In the genomic region with DNA sequence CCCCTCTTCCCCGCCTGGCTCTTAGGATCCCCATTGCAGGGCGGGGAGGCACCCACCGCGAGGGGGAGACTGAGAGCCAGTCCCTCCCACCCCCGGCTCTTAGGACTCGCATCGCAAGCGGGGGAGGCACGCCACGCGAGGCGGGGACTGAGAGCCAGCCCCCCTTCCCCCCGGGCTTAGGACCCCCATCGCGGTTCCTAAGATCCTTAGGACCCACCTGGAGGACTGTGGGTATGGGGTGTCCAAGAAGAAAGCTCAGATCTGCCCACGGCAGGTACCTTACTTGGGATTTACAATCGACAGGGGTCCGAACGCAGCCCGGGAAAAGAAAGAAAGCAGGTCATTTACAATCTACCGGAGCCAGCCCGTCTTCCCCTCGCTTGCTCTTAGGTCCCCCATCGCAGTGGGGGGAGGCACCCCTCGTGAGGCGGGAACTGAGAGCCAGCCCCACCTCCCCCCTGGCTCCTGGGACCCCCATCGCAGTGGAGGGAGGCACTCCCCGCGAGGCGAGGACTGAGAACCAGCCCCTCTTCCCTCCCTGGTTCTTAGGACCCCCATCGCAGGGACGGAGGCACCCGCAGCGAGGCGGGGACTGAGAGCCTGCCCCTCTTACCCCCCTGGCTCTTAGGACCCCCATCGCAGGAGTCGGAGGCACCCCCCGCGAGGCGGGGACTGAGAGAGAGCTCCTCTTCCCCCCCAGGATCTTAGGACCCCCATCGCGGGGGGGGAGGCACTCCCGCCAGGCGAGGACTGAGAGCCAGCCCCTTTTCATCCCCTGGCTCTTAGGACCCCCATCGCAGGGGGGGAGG, we compare ENCODE assay signal across 8 cellular contexts. TPM values are rescaled to one million over a fixed set of nuclear protein-coding genes. Genes with fewer than 3 reads are reported as not detected.
DNase-seq lines count a peak whose midpoint lies in the region; ATAC-seq and TF ChIP-seq lines count a peak whose summit lies in the region.

No MANE protein-coding gene starts in this region.

- peak; percentile 42 for TF ChIP-seq CTCF in glutamatergic neuron (IDR thresholded peaks at IDR 0.05; ENCODE audit: partially characterized antibody, unreplicated experiment)
- TF ChIP-seq CTCF in prostate gland (IDR thresholded peaks at IDR 0.05), result peak; percentile 30 to 57 (median 45)
- no peak for TF ChIP-seq CTCF in vagina (IDR thresholded peaks at IDR 0.05)

- H3K9me3 ChIP-seq in NT2/D1 (ENCODE audit: insufficient read depth, low read length), result no peaks in the 10 kb centered on the region
- H3K9me3 ChIP-seq in prostate gland, result no peaks in the 10 kb centered on the region
- H3K9me3 ChIP-seq in vagina, result no peaks in the 10 kb centered on the region

- no peaks in the 10 kb centered on the region for H3K4me1 Mint-ChIP-seq in activated T-helper 2 cell treated with anti-CD3 and anti-CD28 coated beads, Interferon-gamma antibody, Interleukin-2, Interleukin-4, amounts not matched to agents 10 μg/mL and 5 μg/mL and 100 μg/mL, durations not matched to agents 14 hours and 24 hours and 36 hours (ENCODE audit: low read depth)
- H3K4me1 Mint-ChIP-seq in glutamatergic neuron (ENCODE audit: low read depth, unreplicated experiment), result no peaks in the 10 kb centered on the region

- H3K27me3 ChIP-seq in NT2/D1 (ENCODE audit: insufficient read depth, insufficient read length) (peaks cover 27% of the 10 kb centered on the region), prostate gland (replicated peaks; ENCODE audit: insufficient read depth) (no peaks in the 10 kb centered on the region), vagina (no peaks in the 10 kb centered on the region)

- TF ChIP-seq POLR2A in prostate gland (IDR thresholded peaks at IDR 0.05) (no peak), vagina (IDR thresholded peaks at IDR 0.05) (no peak)

- peak; percentile 57 for ATAC-seq in HG03039 (IDR thresholded peaks at IDR 0.05; ENCODE audit: unreplicated experiment)

- H3K27ac ChIP-seq in prostate gland (no peak overlapping the region), vagina (no peak overlapping the region)

- peaks cover 25% of the 10 kb centered on the region for H3K27me3 Mint-ChIP-seq in activated T-helper 2 cell treated with anti-CD3 and anti-CD28 coated beads, Interferon-gamma antibody, Interleukin-2, Interleukin-4, amounts not matched to agents 10 μg/mL and 5 μg/mL and 100 μg/mL, durations not matched to agents 14 hours and 24 hours and 36 hours (ENCODE audit: low read depth)
- H3K27me3 Mint-ChIP-seq in glutamatergic neuron (ENCODE audit: unreplicated experiment), result peaks cover 3% of the 10 kb centered on the region

- H3K9ac ChIP-seq in NT2/D1 (ENCODE audit: insufficient read length, low read depth), result peak overlapping the region; percentile 69

- H3K36me3 ChIP-seq in NT2/D1 (ENCODE audit: insufficient read depth, insufficient read length, low read length) (no peaks in the 10 kb centered on the region), prostate gland (no peaks in the 10 kb centered on the region), vagina (no peaks in the 10 kb centered on the region)

- H3K36me3 Mint-ChIP-seq in activated T-helper 2 cell treated with anti-CD3 and anti-CD28 coated beads, Interferon-gamma antibody, Interleukin-2, Interleukin-4, amounts not matched to agents 10 μg/mL and 5 μg/mL and 100 μg/mL, durations not matched to agents 14 hours and 24 hours and 36 hours (ENCODE audit: low read depth), result no peaks in the 10 kb centered on the region
- no peaks in the 10 kb centered on the region for H3K36me3 Mint-ChIP-seq in glutamatergic neuron (ENCODE audit: unreplicated experiment)

- H3K9me3 Mint-ChIP-seq in activated T-helper 2 cell treated with anti-CD3 and anti-CD28 coated beads, Interferon-gamma antibody, Interleukin-2, Interleukin-4, amounts not matched to agents 10 μg/mL and 5 μg/mL and 100 μg/mL, durations not matched to agents 14 hours and 24 hours and 36 hours, result no peaks in the 10 kb centered on the region
- H3K9me3 Mint-ChIP-seq in glutamatergic neuron (ENCODE audit: unreplicated experiment), result no peaks in the 10 kb centered on the region

- DNase-seq in NCI-H446 (lab: John Stamatoyannopoulos, UW), result peak; percentile 31 to 64
- no peak for DNase-seq in NCI-H446 treated with DMSO at 0.1 percent for 48 hours (lab: John Stamatoyannopoulos, UW)
- DNase-seq in NT2/D1 (ENCODE audit: low read depth, low spot score), result peak; percentile 55
- peak; percentile 24 for DNase-seq in activated T-helper 2 cell treated with anti-CD3 and anti-CD28 coated beads, Interferon-gamma antibody, Interleukin-2, Interleukin-4, amounts not matched to agents 10 μg/mL and 5 μg/mL and 100 μg/mL, durations not matched to agents 14 hours and 24 hours and 36 hours (ENCODE audit: low spot score)
- DNase-seq in glutamatergic neuron, result peak; percentile 65
- peak; percentile 40 for DNase-seq in prostate gland (ENCODE audit: low spot score)
- DNase-seq in vagina (ENCODE audit: extremely low spot score in 2 of 2), result no peak

- H3K4me3 Mint-ChIP-seq in activated T-helper 2 cell treated with anti-CD3 and anti-CD28 coated beads, Interferon-gamma antibody, Interleukin-2, Interleukin-4, amounts not matched to agents 10 μg/mL and 5 μg/mL and 100 μg/mL, durations not matched to agents 14 hours and 24 hours and 36 hours (ENCODE audit: low read depth), result peak overlapping the region; percentile 57
- peak overlapping the region; percentile 74 for H3K4me3 Mint-ChIP-seq in glutamatergic neuron (ENCODE audit: unreplicated experiment)

- WGBS in prostate gland, result 2% methylated on average over 35 of the region's 45 CpGs

- H3K4me1 ChIP-seq in NT2/D1 (ENCODE audit: insufficient read depth, insufficient read length), result peaks cover 12% of the 10 kb centered on the region
- no peaks in the 10 kb centered on the region for H3K4me1 ChIP-seq in prostate gland (replicated peaks)
- H3K4me1 ChIP-seq in vagina, result peaks cover 32% of the 10 kb centered on the region

- intact Hi-C loops in activated T-helper 2 cell treated with anti-CD3 and anti-CD28 coated beads, Interferon-gamma antibody, Interleukin-2, Interleukin-4, amounts not matched to agents 10 μg/mL and 5 μg/mL and 100 μg/mL, durations not matched to agents 14 hours and 24 hours and 36 hours (cut with micrococcal nuclease), result loop anchor here (5.0 kb wide), 1 partner anchor 270 kb away; no protein-coding TSS in a partner anchor
- intact Hi-C loops in prostate gland (cut with DNase I) (no loop called here), vagina (cut with DNase I) (no loop called here)

- H3K4me3 ChIP-seq in NT2/D1 (ENCODE audit: insufficient read length, low read depth) (peak overlapping the region; percentile 76), prostate gland (peak overlapping the region; percentile 19 to 31), vagina (peak overlapping the region; percentile 29 to 51)

- no peak overlapping the region for H3K27ac Mint-ChIP-seq in activated T-helper 2 cell treated with anti-CD3 and anti-CD28 coated beads, Interferon-gamma antibody, Interleukin-2, Interleukin-4, amounts not matched to agents 10 μg/mL and 5 μg/mL and 100 μg/mL, durations not matched to agents 14 hours and 24 hours and 36 hours
- no peak overlapping the region for H3K27ac Mint-ChIP-seq in glutamatergic neuron (ENCODE audit: unreplicated experiment)

RNA-seq across cellular contexts. Expression of gene DDX11, which starts 43.7 kb away (rescaled TPM):
- total RNA-seq in activated T-helper 2 cell treated with anti-CD3 and anti-CD28 coated beads, Interferon-gamma antibody, Interleukin-2, Interleukin-4, amounts not matched to agents 10 μg/mL and 5 μg/mL and 100 μg/mL, durations not matched to agents 14 hours and 24 hours and 36 hours, result 152 and 156 TPM in 2 replicates
- total RNA-seq in glutamatergic neuron (ENCODE audit: unreplicated experiment) (31.9 TPM), prostate gland (10 to 100 TPM; 24.2 to 49.0 TPM), vagina (35.4 TPM)

Comparison
In these comparisons a context has a peak if more than half of its experiments do, and no peak if none do; other contexts are left out.
1. DNase-seq: peak in NCI-H446 (2 of 2), NT2/D1 (single experiment), activated T-helper 2 cell treated with anti-CD3 and anti-CD28 coated beads, Interferon-gamma antibody, Interleukin-2, Interleukin-4, amounts not matched to agents 10 μg/mL and 5 μg/mL and 100 μg/mL, durations not matched to agents 14 hours and 24 hours and 36 hours (single experiment), glutamatergic neuron (single experiment) and prostate gland (single experiment); none in NCI-H446 treated with DMSO at 0.1 percent for 48 hours (single experiment) and vagina (0 of 2).
2. H3K4me3 ChIP-seq: peak in every context shown above with its lines; median percentile 76 in NT2/D1; 40 in vagina; 25 in prostate gland.
3. CTCF ChIP-seq: peak in glutamatergic neuron (single experiment) and prostate gland (4 of 4); none in vagina (0 of 3).